In the genomic region with DNA sequence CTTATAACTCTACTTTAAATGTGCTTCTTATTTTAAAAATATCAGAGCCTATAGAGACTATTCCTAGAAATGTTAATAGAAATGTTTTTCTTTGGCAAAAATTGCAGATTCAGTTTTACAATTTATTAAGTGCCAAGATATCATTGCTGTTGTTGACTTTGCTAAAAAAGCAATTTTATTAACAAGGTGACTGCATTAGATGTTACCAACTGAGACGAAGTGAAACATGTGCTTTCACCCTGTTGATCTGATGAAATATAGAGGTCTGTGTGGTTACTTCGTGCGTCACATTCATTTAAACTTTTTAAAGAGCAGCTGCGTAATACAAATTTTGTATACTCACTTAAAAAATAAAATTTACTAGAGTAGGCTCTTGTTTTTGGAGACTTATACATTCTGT, we compare ENCODE assay signal across 9 cellular contexts.
DNase-seq lines count a peak whose midpoint lies in the region; TF ChIP-seq lines count a peak whose summit lies in the region.
"Had no signal": no experiment of that assay in that cellular context is flagged by ENCODE, and none has a peak within 500 bp of the region (broad histone marks: within the 10 kb centered on the region; RNA-seq: fewer than 3 reads in every experiment).

No MANE protein-coding gene starts in this region.

- H4K20me1 ChIP-seq in SK-N-SH (ENCODE audit: insufficient read depth): no peaks in the 10 kb centered on the region

- H3K27me3 ChIP-seq in right atrium auricular region (no peaks in the 10 kb centered on the region), stomach (no peaks in the 10 kb centered on the region), SK-N-SH (ENCODE audit: insufficient read depth) (no peaks in the 10 kb centered on the region)

- no peak overlapping the region for H2AFZ ChIP-seq in SK-N-SH (ENCODE audit: low read depth)

- H3F3A ChIP-seq in SK-N-SH (replicated peaks; ENCODE audit: insufficient read depth): no peaks in the 10 kb centered on the region

- no peaks in the 10 kb centered on the region for H3K9me3 ChIP-seq in right atrium auricular region
- H3K9me3 ChIP-seq in stomach: no peaks in the 10 kb centered on the region
- H3K9me3 ChIP-seq in SK-N-SH: no peaks in the 10 kb centered on the region

- in situ Hi-C loops in GM13977 (cut with MboI; ENCODE audit: low pct_unique_long_range_greater_than_20kb, low sequenced_read_pairs, unreplicated experiment): no loop called here

- no peak for TF ChIP-seq POLR2A in stomach (IDR thresholded peaks at IDR 0.05)

- intact Hi-C loops in activated T-helper 2 cell treated with anti-CD3 and anti-CD28 coated beads, Interferon-gamma antibody, Interleukin-2, Interleukin-4, amounts not matched to agents 10 μg/mL and 5 μg/mL and 100 μg/mL, durations not matched to agents 14 hours and 24 hours and 36 hours (cut with micrococcal nuclease): no loop called here
- intact Hi-C loops in stomach (cut with DNase I; ENCODE audit: low total_unique reads): no loop called here

- H3K4me2 ChIP-seq in SK-N-SH: no peak overlapping the region

- H3K4me3 ChIP-seq in right atrium auricular region (peak overlapping the region; percentile 41 to 48), stomach (peak overlapping the region; percentile 28 to 38 (median 35)), SK-N-SH (ENCODE audit: low read depth in 2 of 2, low read length in 1 of 2) (no peak overlapping the region)

- DNase-seq in HS-27A (ENCODE audit: low read depth): peak; percentile 34
- no peak for DNase-seq in activated T-helper 2 cell treated with anti-CD3 and anti-CD28 coated beads, Interferon-gamma antibody, Interleukin-2, Interleukin-4, amounts not matched to agents 10 μg/mL and 5 μg/mL and 100 μg/mL, durations not matched to agents 14 hours and 24 hours and 36 hours (ENCODE audit: low spot score)
- no peak for DNase-seq in right atrium auricular region (ENCODE audit: low spot score)
- DNase-seq in stomach: no peak
- no peak for DNase-seq in GM13977 (ENCODE audit: low spot score)
- no peak for DNase-seq in NCI-H1048 (lab: John Stamatoyannopoulos, UW)
- no peak for DNase-seq in SK-N-SH
- DNase-seq: activated effector memory CD4-positive, alpha-beta T cell treated with Interleukin-2 at 50 U/mL for 16 hours; NCI-H146 had no signal

- H3K9ac ChIP-seq in SK-N-SH: no peak overlapping the region

- no peaks in the 10 kb centered on the region for H3K79me2 ChIP-seq in SK-N-SH (ENCODE audit: insufficient read depth)

- no peaks in the 10 kb centered on the region for H3K9me2 ChIP-seq in SK-N-SH

- H3K4me1 ChIP-seq in right atrium auricular region (peaks cover 0 to 6% of the 10 kb centered on the region in 2 donors), stomach (peaks cover 0 to 22% (median 3%) of the 10 kb centered on the region in 4 donors), SK-N-SH (ENCODE audit: control insufficient read depth in 1 of 2, insufficient read depth in 2 of 2, low read depth in 1 of 2, low read length in 1 of 2) (no peaks in the 10 kb centered on the region; a peak in 1 of 4 replicates)

- CTCF ChIA-PET in SK-N-SH (lab: Yijun Ruan, JAX): interaction anchor here (1.1 to 1.3 kb wide), 2 partner anchors 21 to 27 kb away, joined by 4 to 5 read pairs; no protein-coding TSS in a partner anchor

- no peaks in the 10 kb centered on the region for H3K36me3 ChIP-seq in right atrium auricular region
- no peaks in the 10 kb centered on the region for H3K36me3 ChIP-seq in stomach
- H3K36me3 ChIP-seq in SK-N-SH (replicated peaks in 1 of 2; ENCODE audit: control insufficient read depth in 1 of 2, insufficient read depth in 2 of 2, low read length in 1 of 2): no peaks in the 10 kb centered on the region

- peaks cover 4% of the 10 kb centered on the region for H3K9me3 Mint-ChIP-seq in activated T-helper 2 cell treated with anti-CD3 and anti-CD28 coated beads, Interferon-gamma antibody, Interleukin-2, Interleukin-4, amounts not matched to agents 10 μg/mL and 5 μg/mL and 100 μg/mL, durations not matched to agents 14 hours and 24 hours and 36 hours

- TF ChIP-seq CTCF in right atrium auricular region (IDR thresholded peaks at IDR 0.05): no peak
- TF ChIP-seq CTCF in stomach (IDR thresholded peaks at IDR 0.05): no peak
- TF ChIP-seq CTCF in GM13977 (IDR thresholded peaks at IDR 0.05; ENCODE audit: extremely low read depth, insufficient read depth, missing control alignments): no peak
- TF ChIP-seq CTCF in SK-N-SH (IDR thresholded peaks at IDR 0.05): no peak

- H3K27ac Mint-ChIP-seq in activated T-helper 2 cell treated with anti-CD3 and anti-CD28 coated beads, Interferon-gamma antibody, Interleukin-2, Interleukin-4, amounts not matched to agents 10 μg/mL and 5 μg/mL and 100 μg/mL, durations not matched to agents 14 hours and 24 hours and 36 hours: no peak overlapping the region

- TF ChIP-seq RAD21 in SK-N-SH (IDR thresholded peaks at IDR 0.05; ENCODE audit: low read length): no peak

- POLR2A ChIA-PET in SK-N-SH (lab: Yijun Ruan, JAX): no interaction called here

- WGBS in stomach, 5 donors: 16 to 41% (median 34%) methylated on average over 4 of the region's 4 CpGs
- WGBS in SK-N-SH (ENCODE audit: low lambda C conversion rate): 49% methylated on average over 4 of the region's 4 CpGs

- no peaks in the 10 kb centered on the region for H3K36me3 Mint-ChIP-seq in activated T-helper 2 cell treated with anti-CD3 and anti-CD28 coated beads, Interferon-gamma antibody, Interleukin-2, Interleukin-4, amounts not matched to agents 10 μg/mL and 5 μg/mL and 100 μg/mL, durations not matched to agents 14 hours and 24 hours and 36 hours (ENCODE audit: low read depth)

- peak overlapping the region; percentile 13 for H3K4me3 Mint-ChIP-seq in activated T-helper 2 cell treated with anti-CD3 and anti-CD28 coated beads, Interferon-gamma antibody, Interleukin-2, Interleukin-4, amounts not matched to agents 10 μg/mL and 5 μg/mL and 100 μg/mL, durations not matched to agents 14 hours and 24 hours and 36 hours (ENCODE audit: low read depth)

- TF ChIP-seq EP300 in stomach (IDR thresholded peaks at IDR 0.05) (no peak), SK-N-SH (IDR thresholded peaks at IDR 0.05; ENCODE audit: borderline replicate concordance in 1 of 2, low read depth in 1 of 2, low read length in 1 of 2) (no peak)

- H3K27ac ChIP-seq in right atrium auricular region (peak overlapping the region; percentile 76 to 81), stomach (peak overlapping the region in 4 of 5 donors; percentile 42 to 80 (median 75)), SK-N-SH (ENCODE audit: low read depth in 2 of 2, low read length in 1 of 2) (no peak overlapping the region)

- peaks cover 8% of the 10 kb centered on the region for H3K4me1 Mint-ChIP-seq in activated T-helper 2 cell treated with anti-CD3 and anti-CD28 coated beads, Interferon-gamma antibody, Interleukin-2, Interleukin-4, amounts not matched to agents 10 μg/mL and 5 μg/mL and 100 μg/mL, durations not matched to agents 14 hours and 24 hours and 36 hours (ENCODE audit: low read depth)

- peaks cover 6% of the 10 kb centered on the region for H3K27me3 Mint-ChIP-seq in activated T-helper 2 cell treated with anti-CD3 and anti-CD28 coated beads, Interferon-gamma antibody, Interleukin-2, Interleukin-4, amounts not matched to agents 10 μg/mL and 5 μg/mL and 100 μg/mL, durations not matched to agents 14 hours and 24 hours and 36 hours (ENCODE audit: low read depth)

TF ChIP-seq in SK-N-SH, 30 proteins besides CTCF, POLR2A, EP300 and RAD21:
- TF ChIP-seq MXI1 (IDR thresholded peaks at IDR 0.05; ENCODE audit: low read depth, low read length) (no peak), NRF1 (IDR thresholded peaks at IDR 0.05; ENCODE audit: low read depth, low read length) (no peak)

Comparison
In these comparisons a context has a peak if more than half of its experiments do, and no peak if none do; other contexts are left out.
1. H3K27ac ChIP-seq: peak in right atrium auricular region (2 of 2) and stomach (4 of 5); none in SK-N-SH (0 of 2).
2. H3K4me3 ChIP-seq: peak in right atrium auricular region (2 of 2) and stomach (4 of 4); none in SK-N-SH (0 of 2).